ENCODE assay signal across 8 cellular contexts in the genomic region with DNA sequence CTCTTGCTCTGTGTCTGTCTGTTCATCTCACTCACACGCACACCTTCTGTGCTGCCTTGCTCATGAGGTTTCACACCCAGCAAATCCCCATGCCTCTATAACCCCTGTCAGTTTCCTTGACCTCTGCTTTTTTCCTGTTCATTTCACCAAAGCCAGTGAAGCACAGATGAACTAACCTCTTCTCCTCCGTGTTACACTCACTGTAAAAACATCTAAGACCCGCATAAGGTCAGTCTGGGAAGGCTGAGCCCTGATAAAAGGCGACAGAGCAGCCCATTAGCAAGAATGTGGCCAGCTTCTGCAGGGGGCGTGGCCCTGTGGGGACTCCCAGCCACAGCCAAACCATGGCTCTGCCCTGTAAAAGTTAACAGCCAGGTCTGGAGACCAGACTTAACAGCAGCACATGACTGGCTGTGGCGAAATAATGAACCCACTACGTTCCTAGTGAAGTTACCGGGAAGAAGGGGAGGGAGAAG. TPM values are rescaled to one million over a fixed set of nuclear protein-coding genes. Genes with fewer than 3 reads are reported as not detected.
A peak's percentile ranks its signal among the peaks of the same experiment; 100 is the strongest.
DNase-seq lines count a peak whose midpoint lies in the region; FAIRE-seq and TF ChIP-seq lines count a peak whose summit lies in the region.

No MANE protein-coding gene starts in this region.

- H3K27ac ChIP-seq in A673 (ENCODE audit: low read depth, low read length, poor library complexity, severe bottlenecking) = peak overlapping the region; percentile 85
- H3K27ac ChIP-seq in ectodermal cell (ENCODE audit: insufficient read depth, low read depth, low read length, poor library complexity, severe bottlenecking) = peak overlapping the region; percentile 88
- peak overlapping the region; percentile 100 for H3K27ac ChIP-seq in mesodermal cell (ENCODE audit: low read depth, low read length, severe bottlenecking)
- no peak overlapping the region for H3K27ac ChIP-seq in WERI-Rb-1

- no peaks in the 10 kb centered on the region for H3K9me3 ChIP-seq in A673 (ENCODE audit: low read depth, low read length, poor library complexity, severe bottlenecking)
- H3K9me3 ChIP-seq in MG63 = no peaks in the 10 kb centered on the region
- no peaks in the 10 kb centered on the region for H3K9me3 ChIP-seq in ectodermal cell (ENCODE audit: control insufficient read depth, low read length)
- H3K9me3 ChIP-seq in mesodermal cell (ENCODE audit: control insufficient read depth, low read length) = no peaks in the 10 kb centered on the region
- H3K9me3 ChIP-seq in WERI-Rb-1 (ENCODE audit: severe bottlenecking) = no peaks in the 10 kb centered on the region

- no peaks in the 10 kb centered on the region for H3K27me3 ChIP-seq in A673 (replicated peaks; ENCODE audit: insufficient read depth, low read depth, low read length, poor library complexity)
- H3K27me3 ChIP-seq in MG63 = no peaks in the 10 kb centered on the region
- no peaks in the 10 kb centered on the region for H3K27me3 ChIP-seq in ectodermal cell (ENCODE audit: control insufficient read depth, insufficient read depth, low read length, poor library complexity, severe bottlenecking)
- no peaks in the 10 kb centered on the region for H3K27me3 ChIP-seq in WERI-Rb-1 (ENCODE audit: insufficient read depth, low read depth, severe bottlenecking)

- POLR2A ChIA-PET in A673 (lab: Charles Lee; ENCODE audit: low non-redundant PET) = no interaction called here

- DNase-seq in A673 (ENCODE audit: low spot score) = no peak
- DNase-seq in MG63 = peak; percentile 69
- DNase-seq in WERI-Rb-1 = no peak
- DNase-seq in SHP77 treated with DMSO at 0.1 percent for 48 hours (lab: John Stamatoyannopoulos, UW) = no peak
- no peak for DNase-seq in cerebellum (ENCODE audit: low spot score)
- no peak for DNase-seq in HTR-8/SVneo (ENCODE audit: insufficient read length, low spot score)

- no peak overlapping the region for H3K4me3 ChIP-seq in A673 (ENCODE audit: low read depth, low read length, poor library complexity, severe bottlenecking)
- H3K4me3 ChIP-seq in MG63 = no peak overlapping the region
- H3K4me3 ChIP-seq in ectodermal cell (ENCODE audit: insufficient read depth, low read depth, low read length) = no peak overlapping the region
- H3K4me3 ChIP-seq in mesodermal cell (ENCODE audit: extremely low read depth, insufficient read depth, low read length, poor library complexity, severe bottlenecking) = no peak overlapping the region
- H3K4me3 ChIP-seq in WERI-Rb-1 (ENCODE audit: low read depth, low read length) = no peak overlapping the region

- no peak for FAIRE-seq in HTR-8/SVneo (lab: Jason Lieb, UNC)

- TF ChIP-seq CTCF in A673 (conservative IDR thresholded peaks at IDR 0.05; ENCODE audit: low read depth, low read length) (no peak), WERI-Rb-1 (IDR thresholded peaks at IDR 0.05; ENCODE audit: low read depth, low read length) (no peak)

- no peaks in the 10 kb centered on the region for H3K36me3 ChIP-seq in A673 (ENCODE audit: insufficient read depth, low read length, poor library complexity, severe bottlenecking)
- peaks cover 27% of the 10 kb centered on the region for H3K36me3 ChIP-seq in MG63
- H3K36me3 ChIP-seq in ectodermal cell (ENCODE audit: control insufficient read depth, insufficient read depth, low read length) = no peaks in the 10 kb centered on the region
- H3K36me3 ChIP-seq in mesodermal cell (ENCODE audit: control insufficient read depth, insufficient read depth, low read length) = peaks cover 9% of the 10 kb centered on the region
- H3K36me3 ChIP-seq in WERI-Rb-1 = peaks cover 9% of the 10 kb centered on the region; the same call in 1 of the 2 replicates

- CTCF ChIA-PET in A673 (lab: Charles Lee) = interaction anchor here (1.2 kb wide), 1 partner anchor 14 kb away, joined by 5 read pairs; no protein-coding TSS in a partner anchor

- WGBS in ectodermal cell, 2 experiments = 49 to 51% methylated on average over 8 of the region's 8 CpGs
- 9 to 22% methylated on average over 7 to 8 of the region's 8 CpGs for WGBS in mesodermal cell (ENCODE audit: insufficient coverage in 2 of 2), 2 experiments

- intact Hi-C loops in A673 (cut with micrococcal nuclease; ENCODE audit: unreplicated experiment) = no loop called here

- H3K4me1 ChIP-seq in A673 (ENCODE audit: insufficient read depth, low read length, poor library complexity, severe bottlenecking) = peaks cover 57% of the 10 kb centered on the region
- H3K4me1 ChIP-seq in ectodermal cell (ENCODE audit: control insufficient read depth, insufficient read depth, low read length) = peaks cover 48% of the 10 kb centered on the region
- peaks cover 44% of the 10 kb centered on the region for H3K4me1 ChIP-seq in mesodermal cell (ENCODE audit: control insufficient read depth, insufficient read depth, low read length, poor library complexity, severe bottlenecking)

- BruUV-seq in A673 (replicated peaks; lab: Mats Ljungman, UMichigan) = no TSS peak

RNA-seq across cellular contexts. Expression of gene NPAS1, which starts 42.8 kb away (rescaled TPM):
- total RNA-seq in A673 (2021) (2.1 and 2.4 TPM in 2 replicates), cerebellum (0.36 TPM)
- total RNA-seq in MG63 (2014; rRNA removed; shearing (Covaris generic); ENCODE audit: low replicate concordance) = 0.33 TPM in 1 of 2 replicates, not detected in the other
- 6.0 TPM for polyA plus RNA-seq in ectodermal cell (2013, experiment 1 of 4)
- polyA plus RNA-seq in ectodermal cell (2013, experiment 2 of 4) = 8.2 TPM
- polyA plus RNA-seq in ectodermal cell (2013, experiment 3 of 4) = 5.7 TPM
- 6.0 TPM for polyA plus RNA-seq in ectodermal cell (2013, experiment 4 of 4)
- 14.1 TPM for polyA plus RNA-seq in mesodermal cell (2013, experiment 1 of 2)
- polyA plus RNA-seq in mesodermal cell (2013, experiment 2 of 2) = 10.8 TPM
